12 cellular contexts compared by ENCODE assay signal in genomic region chr12:54959291-54960018, GRCh38. TPM values are rescaled to one million over a fixed set of nuclear protein-coding genes. Genes with fewer than 3 reads are reported as not detected.
DNase-seq lines count a peak whose midpoint lies in the region; ATAC-seq, FAIRE-seq and TF ChIP-seq lines count a peak whose summit lies in the region.
"Had no signal": no experiment of that assay in that cellular context is flagged by ENCODE, and none has a peak within 500 bp of the region (broad histone marks: within the 10 kb centered on the region; RNA-seq: fewer than 3 reads in every experiment).

No MANE protein-coding gene starts in this region.

- H3K4me1 ChIP-seq in OCI-LY7 (ENCODE audit: insufficient read depth, low read length, poor library complexity, severe bottlenecking) = peaks cover 22% of the 10 kb centered on the region
- H3K4me1 ChIP-seq: left ventricle myocardium inferior, suprapubic skin had no signal

- H3K9me3 ChIP-seq in OCI-LY7 (ENCODE audit: low read length) = no peaks in the 10 kb centered on the region
- H3K9me3 ChIP-seq: left ventricle myocardium inferior, suprapubic skin had no signal

- no TSS peak for BruUV-seq in OCI-LY7 (replicated peaks; lab: Mats Ljungman, UMichigan)

- no peak overlapping the region for H3K4me3 ChIP-seq in OCI-LY7 (ENCODE audit: low read depth, low read length, poor library complexity, severe bottlenecking)
- H3K4me3 ChIP-seq: left ventricle myocardium inferior, suprapubic skin had no signal

- CTCF ChIA-PET in OCI-LY7 (lab: Charles Lee; ENCODE audit: unreplicated experiment) = no interaction called here

- H2AFZ ChIP-seq in OCI-LY7 (ENCODE audit: low read length) = no peak overlapping the region

- ATAC-seq in GM19397 (IDR thresholded peaks at IDR 0.05; ENCODE audit: unreplicated experiment) (peak; percentile 66), HG03135 (IDR thresholded peaks at IDR 0.05; ENCODE audit: unreplicated experiment) (peak; percentile 62)
- ATAC-seq in activated naive CD8-positive, alpha-beta T cell treated with anti-CD3 and anti-CD28 coated beads, Interleukin-2, amount 10 ng/mL, durations not matched to agents 7 days and 5 days (ENCODE audit: low read depth) = no peak
- ATAC-seq: esophagus mucosa had no signal

- no peak for TF ChIP-seq CTCF in OCI-LY7 (conservative IDR thresholded peaks at IDR 0.05; ENCODE audit: low read length)

- H3K4me1 Mint-ChIP-seq in activated naive CD8-positive, alpha-beta T cell treated with anti-CD3 and anti-CD28 coated beads, Interleukin-2, amount 10 ng/mL, durations not matched to agents 7 days and 5 days = peaks cover 51% of the 10 kb centered on the region

- no peak for TF ChIP-seq POLR2A in GM12891 (IDR thresholded peaks at IDR 0.05; ENCODE audit: low read depth, low read length)

- peak overlapping the region; percentile 54 for H3K27ac Mint-ChIP-seq in activated naive CD8-positive, alpha-beta T cell treated with anti-CD3 and anti-CD28 coated beads, Interleukin-2, amount 10 ng/mL, durations not matched to agents 7 days and 5 days
- H3K27ac Mint-ChIP-seq: HFFc6 had no signal

- H3K36me3 ChIP-seq in OCI-LY7 (ENCODE audit: insufficient read depth, low read length) = peaks cover 35% of the 10 kb centered on the region; the same call in 1 of the 2 replicates
- H3K36me3 ChIP-seq: left ventricle myocardium inferior, suprapubic skin had no signal

- no peaks in the 10 kb centered on the region for H3K9me2 ChIP-seq in OCI-LY7 (ENCODE audit: insufficient read depth, low read length)

- no peak overlapping the region for H3K4me3 Mint-ChIP-seq in activated naive CD8-positive, alpha-beta T cell treated with anti-CD3 and anti-CD28 coated beads, Interleukin-2, amount 10 ng/mL, durations not matched to agents 7 days and 5 days
- H3K4me3 Mint-ChIP-seq: HFFc6 had no signal

- H3K27me3 Mint-ChIP-seq in activated naive CD8-positive, alpha-beta T cell treated with anti-CD3 and anti-CD28 coated beads, Interleukin-2, amount 10 ng/mL, durations not matched to agents 7 days and 5 days = no peaks in the 10 kb centered on the region

- peak; percentile 23 for FAIRE-seq in GM12891 (lab: Jason Lieb, UNC)

- H3K79me2 ChIP-seq in OCI-LY7 (ENCODE audit: insufficient read depth, low read depth, low read length) = no peaks in the 10 kb centered on the region

- peaks cover 65% of the 10 kb centered on the region for H3K36me3 Mint-ChIP-seq in activated naive CD8-positive, alpha-beta T cell treated with anti-CD3 and anti-CD28 coated beads, Interleukin-2, amount 10 ng/mL, durations not matched to agents 7 days and 5 days

- no peak overlapping the region for H3K27ac ChIP-seq in OCI-LY7 (ENCODE audit: low read depth, low read length, poor library complexity, severe bottlenecking)
- H3K27ac ChIP-seq: left ventricle myocardium inferior, suprapubic skin had no signal

- intact Hi-C loops in OCI-LY7 (cut with micrococcal nuclease; ENCODE audit: unreplicated experiment) = loop anchor here (2.0 kb wide), 1 partner anchor 257 kb away; no protein-coding TSS in a partner anchor

- POLR2A ChIA-PET in activated naive CD8-positive, alpha-beta T cell treated with anti-CD3 and anti-CD28 coated beads, Interleukin-2, amount 10 ng/mL, durations not matched to agents 7 days and 5 days (lab: Charles Lee) = interaction anchor here (0.8 kb wide), 2 partner anchors 24 to 26 kb away, joined by 3 read pairs; no protein-coding TSS in a partner anchor
- POLR2A ChIA-PET in OCI-LY7 (lab: Charles Lee) = interaction anchor here (0.6 kb wide), 1 partner anchor 42 kb away, joined by 3 read pairs; no protein-coding TSS in a partner anchor

- no peak for DNase-seq in GM12891 (ENCODE audit: insufficient read length, low spot score)
- DNase-seq in activated naive CD8-positive, alpha-beta T cell treated with anti-CD3 and anti-CD28 coated beads, Interleukin-2, amount 10 ng/mL, durations not matched to agents 7 days and 5 days = no peak
- DNase-seq in OCI-LY7 (ENCODE audit: low spot score) = no peak
- DNase-seq in HCEC 1CT = no peak
- DNase-seq in globus pallidus (ENCODE audit: low spot score) = no peak
- DNase-seq in 8988T = no peak
- DNase-seq: HFFc6, left ventricle myocardium inferior had no signal

- peaks cover 2% of the 10 kb centered on the region for H3K9me3 Mint-ChIP-seq in activated naive CD8-positive, alpha-beta T cell treated with anti-CD3 and anti-CD28 coated beads, Interleukin-2, amount 10 ng/mL, durations not matched to agents 7 days and 5 days
- H3K9me3 Mint-ChIP-seq: HFFc6 had no signal

- H3K4me2 ChIP-seq in OCI-LY7 (ENCODE audit: low read length) = no peak overlapping the region

- no peaks in the 10 kb centered on the region for H4K20me1 ChIP-seq in OCI-LY7 (ENCODE audit: insufficient read depth, low read length)

TF ChIP-seq in GM12891, 5 proteins besides CTCF, POLR2A, EP300 and RAD21:
- TF ChIP-seq SPI1 (IDR thresholded peaks at IDR 0.05; ENCODE audit: low read depth, low read length) (no peak), TAF1 (IDR thresholded peaks at IDR 0.05; ENCODE audit: low read depth, low read length) (no peak), POU2F2 (IDR thresholded peaks at IDR 0.05; ENCODE audit: low read depth, low read length) (no peak), POLR2AphosphoS5 (IDR thresholded peaks at IDR 0.05; ENCODE audit: low read depth, low read length) (no peak), PAX5 (IDR thresholded peaks at IDR 0.05; ENCODE audit: insufficient read depth, low read length, severe bottlenecking) (no peak)

RNA-seq across cellular contexts. Expression of gene TESPA1, which starts 25.1 kb away (rescaled TPM):
- polyA plus RNA-seq in GM12891 (2012; ENCODE audit: low read depth, missing spikeins) = 55.2 TPM
- total RNA-seq in activated naive CD8-positive, alpha-beta T cell treated with anti-CD3 and anti-CD28 coated beads, Interleukin-2, amount 10 ng/mL, durations not matched to agents 7 days and 5 days = 100 to 1,000 TPM; 105 to 112 TPM
- total RNA-seq in OCI-LY7 (2014; rRNA removed; shearing (Covaris generic)) = 9.5 and 9.7 TPM in 2 replicates
- 21.9 and 24.1 TPM in 2 replicates for total RNA-seq in OCI-LY7 (2022)
- total RNA-seq: HFFc6 had no signal

Comparison
In these comparisons a context has a peak if more than half of its experiments do, and no peak if none do; other contexts are left out.
1. RNA of gene TESPA1, which starts 25.1 kb away (total RNA-seq): 105 to 112 TPM in activated naive CD8-positive, alpha-beta T cell treated with anti-CD3 and anti-CD28 coated beads, Interleukin-2, amount 10 ng/mL, durations not matched to agents 7 days and 5 days; 9.5 to 24.1 TPM in OCI-LY7; every median in the first group is over 4 times any median in the second.